ENCODE assay signal across 12 cellular contexts in the genomic region with DNA sequence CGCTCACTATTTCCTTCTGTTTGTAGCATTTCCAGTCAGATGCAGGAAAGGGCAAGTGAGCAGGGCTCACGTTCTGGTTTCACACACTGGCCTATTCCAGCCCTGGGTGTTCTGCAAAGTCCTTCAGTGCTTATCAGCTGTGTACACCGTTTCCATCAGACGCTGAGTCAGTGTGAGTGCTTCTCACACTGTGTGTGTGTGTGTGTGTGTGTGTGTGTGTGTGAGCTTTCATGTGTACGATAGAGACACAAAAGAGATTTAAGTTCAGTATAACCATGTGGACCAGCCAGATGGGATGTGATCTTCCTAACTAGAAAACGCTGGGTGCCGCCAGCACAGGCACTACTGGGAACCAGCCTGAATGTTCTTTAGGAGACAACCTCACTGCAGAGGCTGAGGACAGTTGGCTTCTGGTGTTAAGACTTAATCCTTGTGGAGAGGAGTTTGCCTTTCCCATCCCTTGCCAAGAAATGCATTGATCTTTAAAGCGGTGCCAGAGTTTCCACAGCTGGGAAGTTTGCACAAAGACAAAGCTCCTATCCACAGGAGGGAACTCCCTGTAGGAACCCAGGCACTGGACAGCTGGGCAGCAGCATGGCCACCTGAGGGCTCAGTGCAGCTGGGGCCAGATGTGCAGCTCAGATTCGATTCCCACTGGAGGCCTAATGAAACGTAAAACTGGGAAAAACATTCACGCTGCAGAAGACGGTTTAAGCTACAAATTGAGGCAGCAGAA. TPM values are rescaled to one million over a fixed set of nuclear protein-coding genes. Genes with fewer than 3 reads are reported as not detected.
A peak's percentile ranks its signal among the peaks of the same experiment; 100 is the strongest.
DNase-seq lines count a peak whose midpoint lies in the region; ATAC-seq and TF ChIP-seq lines count a peak whose summit lies in the region.
"Had no signal": no experiment of that assay in that cellular context is flagged by ENCODE, and none has a peak within 500 bp of the region (broad histone marks: within the 10 kb centered on the region; RNA-seq: fewer than 3 reads in every experiment).

No MANE protein-coding gene starts in this region.

- no peak for TF ChIP-seq CTCF in right atrium auricular region (IDR thresholded peaks at IDR 0.05)

- H3K56ac ChIP-seq in mesendoderm (ENCODE audit: low read length), result no peak overlapping the region

- ATAC-seq in Right ventricle myocardium superior (ENCODE audit: poor library complexity), result peak; percentile 18
- ATAC-seq in left ventricle myocardium superior, result peak; percentile 44
- no peak for ATAC-seq in natural killer cell treated with Interleukin-12 subunit alpha and Interleukin-12 subunit beta and Interleukin-15 and Interleukin-18, amount 100 ng/mL, for 72 hours
- ATAC-seq in GM19035 (IDR thresholded peaks at IDR 0.05; ENCODE audit: unreplicated experiment), result no peak
- ATAC-seq: gastrocnemius medialis had no signal

- H3K36me3 Mint-ChIP-seq in natural killer cell treated with Interleukin-12 subunit alpha and Interleukin-12 subunit beta and Interleukin-15 and Interleukin-18, amount 100 ng/mL, for 72 hours, result no peaks in the 10 kb centered on the region

- no peaks in the 10 kb centered on the region for H3K36me3 ChIP-seq in right atrium auricular region
- no peaks in the 10 kb centered on the region for H3K36me3 ChIP-seq in mesendoderm (ENCODE audit: control insufficient read depth, insufficient read depth, low read length)
- H3K36me3 ChIP-seq: gastrocnemius medialis had no signal

- H3K27ac Mint-ChIP-seq in natural killer cell treated with Interleukin-12 subunit alpha and Interleukin-12 subunit beta and Interleukin-15 and Interleukin-18, amount 100 ng/mL, for 72 hours, result peak overlapping the region in 1 of 2 donors; percentile 37
- H3K27ac Mint-ChIP-seq: stimulated activated naive CD8-positive, alpha-beta T cell treated with anti-CD3 and anti-CD28 coated beads, Interleukin-15, Interleukin-2, amounts not matched to agents 100 ng/mL and 50 ng/mL, for 24 hours had no signal

- no peaks in the 10 kb centered on the region for H3K79me1 ChIP-seq in mesendoderm (ENCODE audit: low read length)

- H3K27ac ChIP-seq in right atrium auricular region (no peak overlapping the region), mesendoderm (ENCODE audit: low read depth, low read length) (no peak overlapping the region)
- H3K27ac ChIP-seq: gastrocnemius medialis had no signal

- no CpG with 5 or more reads among the region's 12 CpGs for WGBS in mesendoderm (ENCODE audit: extremely low coverage, insufficient coverage, low lambda C conversion rate)

- DNase-seq in Right ventricle myocardium superior, result no peak
- no peak for DNase-seq in right atrium auricular region (ENCODE audit: low spot score)
- peak; percentile 94 for DNase-seq in amniotic epithelial cell (ENCODE audit: low read depth)
- no peak for DNase-seq in left ventricle myocardium superior
- DNase-seq in natural killer cell treated with Interleukin-12 subunit alpha and Interleukin-12 subunit beta and Interleukin-15 and Interleukin-18, amount 100 ng/mL, for 72 hours (ENCODE audit: low spot score), result no peak
- DNase-seq in mesendoderm, result no peak
- DNase-seq in activated CD4-positive, alpha-beta T cell treated with anti-CD3 and anti-CD28 coated beads, Interleukin-2, amount 50 U/mL, for 1 hour, result no peak
- DNase-seq: gastrocnemius medialis, NCI-H345, SK-N-SH had no signal

- no peak overlapping the region for H3K23ac ChIP-seq in mesendoderm (ENCODE audit: low read length)

- H3K9me3 ChIP-seq in right atrium auricular region, result no peaks in the 10 kb centered on the region
- H3K9me3 ChIP-seq: gastrocnemius medialis, SK-N-SH had no signal

- no peak overlapping the region for H3K4ac ChIP-seq in mesendoderm (ENCODE audit: low read depth, low read length)

- no peak overlapping the region for H3K9ac ChIP-seq in mesendoderm (ENCODE audit: low read length)
- H3K9ac ChIP-seq: SK-N-SH had no signal

- peaks cover 24 to 26% of the 10 kb centered on the region in 2 donors for H3K4me1 Mint-ChIP-seq in natural killer cell treated with Interleukin-12 subunit alpha and Interleukin-12 subunit beta and Interleukin-15 and Interleukin-18, amount 100 ng/mL, for 72 hours (ENCODE audit: low read depth in 2 of 2)

- intact Hi-C loops in Right ventricle myocardium superior (cut with DNase I) (loop anchor here (10.0 kb wide), 1 partner anchor 131 kb away; no protein-coding TSS in a partner anchor), left ventricle myocardium superior (cut with micrococcal nuclease) (loop anchor here (5.0 kb wide), 1 partner anchor 163 kb away; no protein-coding TSS in a partner anchor)

- no peak overlapping the region for H3K4me2 ChIP-seq in mesendoderm (ENCODE audit: low read length)
- H3K4me2 ChIP-seq: SK-N-SH had no signal

- H3K4me3 ChIP-seq in right atrium auricular region (no peak overlapping the region), mesendoderm (ENCODE audit: low read length) (no peak overlapping the region)
- H3K4me3 ChIP-seq: gastrocnemius medialis had no signal

- H3K27me3 Mint-ChIP-seq in natural killer cell treated with Interleukin-12 subunit alpha and Interleukin-12 subunit beta and Interleukin-15 and Interleukin-18, amount 100 ng/mL, for 72 hours, result peaks cover 11 to 21% of the 10 kb centered on the region in 2 donors

- no peak overlapping the region for H3K18ac ChIP-seq in mesendoderm (ENCODE audit: low read length)

- H2BK5ac ChIP-seq in mesendoderm (ENCODE audit: low read length), result no peak overlapping the region

- H3K4me1 ChIP-seq in right atrium auricular region (peaks cover 0 to 26% of the 10 kb centered on the region in 2 donors), mesendoderm (ENCODE audit: control insufficient read depth, low read depth, low read length) (no peaks in the 10 kb centered on the region)

- H2BK15ac ChIP-seq in mesendoderm (replicated peaks; ENCODE audit: low read depth), result no peak overlapping the region

- no peak overlapping the region for H3K4me3 Mint-ChIP-seq in natural killer cell treated with Interleukin-12 subunit alpha and Interleukin-12 subunit beta and Interleukin-15 and Interleukin-18, amount 100 ng/mL, for 72 hours
- H3K4me3 Mint-ChIP-seq: stimulated activated naive CD8-positive, alpha-beta T cell treated with anti-CD3 and anti-CD28 coated beads, Interleukin-15, Interleukin-2, amounts not matched to agents 100 ng/mL and 50 ng/mL, for 24 hours had no signal

- no peak overlapping the region for H2BK120ac ChIP-seq in mesendoderm (ENCODE audit: low read depth, low read length)

- H3K9me3 Mint-ChIP-seq in natural killer cell treated with Interleukin-12 subunit alpha and Interleukin-12 subunit beta and Interleukin-15 and Interleukin-18, amount 100 ng/mL, for 72 hours, result no peaks in the 10 kb centered on the region
- H3K9me3 Mint-ChIP-seq: stimulated activated naive CD8-positive, alpha-beta T cell treated with anti-CD3 and anti-CD28 coated beads, Interleukin-15, Interleukin-2, amounts not matched to agents 100 ng/mL and 50 ng/mL, for 24 hours had no signal

- H4K8ac ChIP-seq in mesendoderm (ENCODE audit: low read depth, low read length), result no peak overlapping the region

- no peak overlapping the region for H4K5ac ChIP-seq in mesendoderm (ENCODE audit: low read length)

- peaks cover 2% of the 10 kb centered on the region for H3K79me2 ChIP-seq in mesendoderm (ENCODE audit: control insufficient read depth, insufficient read depth, low read length)

- no peak overlapping the region for H2AK5ac ChIP-seq in mesendoderm (ENCODE audit: low read length)

- no peaks in the 10 kb centered on the region for H3K27me3 ChIP-seq in right atrium auricular region
- no peaks in the 10 kb centered on the region for H3K27me3 ChIP-seq in mesendoderm (ENCODE audit: insufficient read depth, low read length, poor library complexity)
- H3K27me3 ChIP-seq: gastrocnemius medialis had no signal

RNA-seq across cellular contexts. Expression of gene CHSY1, which starts 3.9 kb away (rescaled TPM):
- total RNA-seq in Right ventricle myocardium superior, result 12.7 TPM
- total RNA-seq in right atrium auricular region, result 10 to 100 TPM; 23.1 to 26.1 TPM
- 11.7 TPM for total RNA-seq in left ventricle myocardium superior
- 10 to 100 TPM; 91.2 to 93.3 TPM for total RNA-seq in natural killer cell treated with Interleukin-12 subunit alpha and Interleukin-12 subunit beta and Interleukin-15 and Interleukin-18, amount 100 ng/mL, for 72 hours
- 33.9 TPM for polyA plus RNA-seq in mesendoderm (2013, experiment 1 of 2)
- 36.1 TPM for polyA plus RNA-seq in mesendoderm (2013, experiment 2 of 2)

RNA-seq across cellular contexts. Expression of gene SELENOS, which starts 21.5 kb away (rescaled TPM):
- 41.1 TPM for total RNA-seq in Right ventricle myocardium superior
- total RNA-seq in right atrium auricular region, result 10 to 100 TPM; 52.4 to 60.6 TPM
- total RNA-seq in left ventricle myocardium superior, result 39.3 TPM
- 100 to 1,000 TPM in 1 of 2 donors, 10 to 100 TPM in 1; 68.3 to 113 TPM for total RNA-seq in natural killer cell treated with Interleukin-12 subunit alpha and Interleukin-12 subunit beta and Interleukin-15 and Interleukin-18, amount 100 ng/mL, for 72 hours
- polyA plus RNA-seq in mesendoderm (2013, experiment 1 of 2), result 47.1 TPM
- 48.2 TPM for polyA plus RNA-seq in mesendoderm (2013, experiment 2 of 2)

RNA-seq across cellular contexts. Expression of gene SNRPA1, which starts 39.3 kb away (rescaled TPM):
- total RNA-seq in Right ventricle myocardium superior (27.9 TPM), right atrium auricular region (10 to 100 TPM; 21.4 to 24.9 TPM), left ventricle myocardium superior (27.5 TPM)
- 100 to 1,000 TPM; 114 to 161 TPM for total RNA-seq in natural killer cell treated with Interleukin-12 subunit alpha and Interleukin-12 subunit beta and Interleukin-15 and Interleukin-18, amount 100 ng/mL, for 72 hours
- polyA plus RNA-seq in mesendoderm (2013, experiment 1 of 2), result 204 TPM
- 202 TPM for polyA plus RNA-seq in mesendoderm (2013, experiment 2 of 2)

Comparison
In these comparisons a context has a peak if more than half of its experiments do, and no peak if none do; other contexts are left out.
1. ATAC-seq: peak in Right ventricle myocardium superior (single experiment) and left ventricle myocardium superior (single experiment); none in natural killer cell treated with Interleukin-12 subunit alpha and Interleukin-12 subunit beta and Interleukin-15 and Interleukin-18, amount 100 ng/mL, for 72 hours (0 of 2) and GM19035 (single experiment).